In the genomic region with DNA sequence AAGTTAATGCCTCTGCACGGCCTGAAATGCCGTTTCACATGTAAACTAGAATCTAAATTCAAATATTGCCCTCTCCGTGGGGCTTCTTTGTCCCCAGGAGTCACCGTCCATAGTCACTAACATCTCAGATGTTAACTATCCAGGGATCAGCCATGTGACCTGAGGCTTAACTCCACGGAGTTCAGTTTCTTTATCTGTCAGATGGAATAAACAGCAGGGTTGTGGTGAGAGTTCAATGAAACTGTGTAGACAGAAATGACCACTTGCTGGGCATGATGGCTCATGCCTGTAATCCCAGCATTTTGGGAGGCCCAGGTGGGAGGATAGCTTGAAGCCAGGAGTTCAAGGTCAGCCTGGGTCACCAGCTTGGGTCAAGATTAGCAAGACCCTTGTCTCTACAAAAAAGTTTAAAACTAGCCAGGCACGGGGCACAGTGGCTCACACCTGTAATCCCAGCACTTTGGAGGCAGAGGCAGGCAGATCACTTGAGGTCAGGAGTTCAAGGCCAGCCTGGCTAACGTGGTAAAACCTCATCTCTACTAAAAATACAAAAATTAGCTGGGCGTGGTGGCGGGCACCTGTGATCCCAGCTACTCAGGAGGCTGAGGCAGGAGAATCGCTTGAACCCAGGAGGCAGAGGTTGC, we compare ENCODE assay signal across 3 cellular contexts.
A peak's percentile ranks its signal among the peaks of the same experiment; 100 is the strongest.
TF ChIP-seq lines count a peak whose summit lies in the region.
"Not testable (repeated sequence)": the region's sequence is repeated elsewhere in the genome, so short reads cannot be mapped to it uniquely, and the experiment has no call there.

No MANE protein-coding gene starts in this region.

TF ChIP-seq in HEK293, 187 proteins besides CTCF, POLR2A, EP300 and RAD21:
- TF ChIP-seq ZIC2 (tag by site-specific recombination; IDR thresholded peaks at IDR 0.05) = peak; percentile 67

TF ChIP-seq in WTC11, 78 proteins besides CTCF, POLR2A, EP300 and RAD21:
- TF ChIP-seq, protein P1, sequence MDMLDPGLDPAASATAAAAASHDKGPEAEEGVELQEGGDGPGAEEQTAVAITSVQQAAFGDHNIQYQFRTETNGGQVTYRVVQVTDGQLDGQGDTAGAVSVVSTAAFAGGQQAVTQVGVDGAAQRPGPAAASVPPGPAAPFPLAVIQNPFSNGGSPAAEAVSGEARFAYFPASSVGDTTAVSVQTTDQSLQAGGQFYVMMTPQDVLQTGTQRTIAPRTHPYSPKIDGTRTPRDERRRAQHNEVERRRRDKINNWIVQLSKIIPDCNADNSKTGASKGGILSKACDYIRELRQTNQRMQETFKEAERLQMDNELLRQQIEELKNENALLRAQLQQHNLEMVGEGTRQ (CRISPR knock-in tag; IDR thresholded peaks at IDR 0.05) = peak; percentile 56
- 0 out of 2 replicates have a peak, but pooled peaks have one; percentile 16 for TF ChIP-seq USF1 (CRISPR knock-in tag; IDR thresholded peaks at IDR 0.05)

TF ChIP-seq in HepG2, 621 proteins besides CTCF, POLR2A, EP300 and RAD21:
- TF ChIP-seq TEAD3 (CRISPR knock-in tag; optimal IDR thresholded peaks at IDR 0.05; ENCODE audit: borderline replicate concordance) = peak; percentile 11
- TF ChIP-seq SAP130 (CRISPR knock-in tag; IDR thresholded peaks at IDR 0.05; ENCODE audit: low read depth) = peak; percentile 24; the same call in 1 of the 2 replicates
- TF ChIP-seq ZNF292 (CRISPR knock-in tag; IDR thresholded peaks at IDR 0.05; ENCODE audit: borderline replicate concordance, low read depth) = peak; percentile 29; the same call in 1 of the 2 replicates
- TF ChIP-seq ZSCAN29 (CRISPR knock-in tag; conservative IDR thresholded peaks at IDR 0.05) = peak; percentile 73; the same call in 1 of the 2 replicates
- 0 out of 4 replicates have a peak, but pooled peaks of 1 of the 2 experiments have one; percentile 21 for TF ChIP-seq NR2F1 (CRISPR knock-in tag; IDR thresholded peaks at IDR 0.05)
- TF ChIP-seq RXRA (CRISPR knock-in tag; IDR thresholded peaks at IDR 0.05) = peak; percentile 33; the same call in 1 of the 2 replicates
- 0 out of 2 replicates have a peak, but pooled peaks have one; percentile 29 for TF ChIP-seq ZMYM2 (CRISPR knock-in tag; IDR thresholded peaks at IDR 0.05)
- TF ChIP-seq, protein P2, sequence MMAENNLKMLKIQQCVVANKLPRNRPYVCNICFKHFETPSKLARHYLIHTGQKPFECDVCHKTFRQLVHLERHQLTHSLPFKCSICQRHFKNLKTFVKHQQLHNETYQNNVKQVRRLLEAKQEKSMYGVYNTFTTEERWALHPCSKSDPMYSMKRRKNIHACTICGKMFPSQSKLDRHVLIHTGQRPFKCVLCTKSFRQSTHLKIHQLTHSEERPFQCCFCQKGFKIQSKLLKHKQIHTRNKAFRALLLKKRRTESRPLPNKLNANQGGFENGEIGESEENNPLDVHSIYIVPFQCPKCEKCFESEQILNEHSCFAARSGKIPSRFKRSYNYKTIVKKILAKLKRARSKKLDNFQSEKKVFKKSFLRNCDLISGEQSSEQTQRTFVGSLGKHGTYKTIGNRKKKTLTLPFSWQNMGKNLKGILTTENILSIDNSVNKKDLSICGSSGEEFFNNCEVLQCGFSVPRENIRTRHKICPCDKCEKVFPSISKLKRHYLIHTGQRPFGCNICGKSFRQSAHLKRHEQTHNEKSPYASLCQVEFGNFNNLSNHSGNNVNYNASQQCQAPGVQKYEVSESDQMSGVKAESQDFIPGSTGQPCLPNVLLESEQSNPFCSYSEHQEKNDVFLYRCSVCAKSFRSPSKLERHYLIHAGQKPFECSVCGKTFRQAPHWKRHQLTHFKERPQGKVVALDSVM (CRISPR knock-in tag; IDR thresholded peaks at IDR 0.05) = peak; percentile 64
- 0 out of 2 replicates have a peak, but pooled peaks have one; percentile 11 for TF ChIP-seq PAXIP1 (CRISPR knock-in tag; conservative IDR thresholded peaks at IDR 0.05)
- peak; percentile 7; the same call in 1 of the 2 replicates for TF ChIP-seq NR2F6 (IDR thresholded peaks at IDR 0.05)
- not testable (repeated sequence) for TF ChIP-seq NR2F6 (CRISPR knock-in tag; IDR thresholded peaks at IDR 0.05)
- peak; percentile 45 for TF ChIP-seq RARA (CRISPR knock-in tag; IDR thresholded peaks at IDR 0.05)
